In the genomic region with DNA sequence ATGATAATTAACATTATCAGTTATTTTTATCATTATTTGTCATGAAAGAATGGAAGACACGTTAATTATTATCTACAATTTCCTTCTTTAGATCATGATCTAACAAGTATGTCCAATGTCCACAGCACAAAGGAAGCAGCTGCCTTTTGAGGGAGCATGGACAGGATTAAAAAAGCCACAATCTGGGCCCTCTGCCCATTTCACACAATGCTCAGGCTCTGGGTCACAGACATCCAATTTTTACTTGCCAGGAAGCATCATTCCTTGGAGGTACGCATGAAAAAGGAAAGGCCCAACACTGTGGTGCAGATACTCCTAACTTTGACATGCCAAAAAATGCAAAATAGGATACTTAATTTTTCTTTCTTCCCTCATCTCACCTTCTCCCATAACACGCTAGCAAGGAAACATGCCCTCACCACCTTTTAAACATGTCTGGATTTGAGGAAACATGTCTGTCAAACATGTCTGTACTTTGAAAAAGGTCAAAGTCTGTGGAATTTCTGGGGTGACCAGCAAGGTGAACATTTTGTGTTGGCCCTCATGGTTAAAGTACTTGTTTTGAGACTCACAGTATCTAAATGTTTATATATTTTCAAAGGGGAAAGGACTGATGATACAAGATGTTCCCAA, we compare ENCODE assay signal across 10 cellular contexts. TPM values are rescaled to one million over a fixed set of nuclear protein-coding genes. Genes with fewer than 3 reads are reported as not detected.
DNase-seq lines count a peak whose midpoint lies in the region; ATAC-seq and TF ChIP-seq lines count a peak whose summit lies in the region.
"Had no signal": no experiment of that assay in that cellular context is flagged by ENCODE, and none has a peak within 500 bp of the region (broad histone marks: within the 10 kb centered on the region; RNA-seq: fewer than 3 reads in every experiment).

No MANE protein-coding gene starts in this region.

- DNase-seq in GM04503 (ENCODE audit: low read depth) = peak; percentile 85
- DNase-seq in SHP77 treated with DMSO at 0.1 percent for 48 hours (lab: John Stamatoyannopoulos, UW) = peak; percentile 61
- DNase-seq in fibroblast of lung (ENCODE audit: low read depth in 2 of 2) = peak; percentile 86 to 97
- DNase-seq in pons (ENCODE audit: low spot score) = peak; percentile 23
- DNase-seq in activated T-cell treated with anti-CD3 and anti-CD28 coated beads, Interleukin-2, amount 50 U/mL, for 24 hours = no peak

- no peaks in the 10 kb centered on the region for H3K9me3 Mint-ChIP-seq in activated T-cell treated with anti-CD3 and anti-CD28 coated beads, Interleukin-2, amount 50 U/mL, for 24 hours

- no peak overlapping the region for H3K9ac ChIP-seq in fibroblast of lung (ENCODE audit: insufficient read depth, low read length)

- no peaks in the 10 kb centered on the region for H3K27me3 ChIP-seq in fibroblast of lung (ENCODE audit: control insufficient read depth, insufficient read depth, low read length)

- H2AFZ ChIP-seq in fibroblast of lung (ENCODE audit: low read length) = no peak overlapping the region
- H2AFZ ChIP-seq: PC-9 had no signal

- H4K20me1 ChIP-seq in fibroblast of lung (ENCODE audit: control insufficient read depth, extremely low read depth, insufficient read depth, low read length) = no peaks in the 10 kb centered on the region

- H3K27me3 Mint-ChIP-seq in activated T-cell treated with anti-CD3 and anti-CD28 coated beads, Interleukin-2, amount 50 U/mL, for 24 hours = peaks cover 8% of the 10 kb centered on the region
- H3K27me3 Mint-ChIP-seq: activated naive CD8-positive, alpha-beta T cell had no signal

- H3K4me1 Mint-ChIP-seq in activated T-cell treated with anti-CD3 and anti-CD28 coated beads, Interleukin-2, amount 50 U/mL, for 24 hours (ENCODE audit: low read depth) = peaks cover 22% of the 10 kb centered on the region

- H3K4me3 ChIP-seq in fibroblast of lung (replicated peaks in 1 of 4; ENCODE audit: control extremely low read depth in 1 of 4, insufficient read depth in 1 of 4, low read depth in 3 of 4, low read length in 4 of 4) = no peak overlapping the region
- H3K4me3 ChIP-seq: PC-9 had no signal

- peaks cover 7% of the 10 kb centered on the region for H3K79me2 ChIP-seq in fibroblast of lung (ENCODE audit: control insufficient read depth, insufficient read depth, low read length)

- H3K4me3 Mint-ChIP-seq in activated T-cell treated with anti-CD3 and anti-CD28 coated beads, Interleukin-2, amount 50 U/mL, for 24 hours = no peak overlapping the region
- H3K4me3 Mint-ChIP-seq: activated naive CD8-positive, alpha-beta T cell had no signal

- H3K27ac ChIP-seq in fibroblast of lung (ENCODE audit: insufficient read depth, low read length) = peak overlapping the region; percentile 37
- H3K27ac ChIP-seq: PC-9 had no signal

- H3K4me1 ChIP-seq in fibroblast of lung (ENCODE audit: control insufficient read depth, extremely low read depth, insufficient read depth, low read length) = peaks cover 30% of the 10 kb centered on the region

- H3K36me3 ChIP-seq in fibroblast of lung (ENCODE audit: control insufficient read depth, insufficient read depth, low read length) = no peaks in the 10 kb centered on the region

- H3K4me2 ChIP-seq in fibroblast of lung (ENCODE audit: extremely low read depth, insufficient read depth, low read length) = peak overlapping the region; percentile 60
- H3K4me2 ChIP-seq: PC-9 had no signal

- H3K27ac Mint-ChIP-seq in activated T-cell treated with anti-CD3 and anti-CD28 coated beads, Interleukin-2, amount 50 U/mL, for 24 hours = no peak overlapping the region
- H3K27ac Mint-ChIP-seq: activated naive CD8-positive, alpha-beta T cell had no signal

- TF ChIP-seq CTCF in fibroblast of lung (conservative IDR thresholded peaks at IDR 0.05 in 1 of 2, IDR thresholded peaks at IDR 0.05 in 1 of 2; ENCODE audit: low read depth in 1 of 2, low read length in 2 of 2) = no peak

- H3K9me3 ChIP-seq in fibroblast of lung (ENCODE audit: control insufficient read depth, insufficient read depth, low read depth, low read length) = no peaks in the 10 kb centered on the region

- no peaks in the 10 kb centered on the region for H3K36me3 Mint-ChIP-seq in activated T-cell treated with anti-CD3 and anti-CD28 coated beads, Interleukin-2, amount 50 U/mL, for 24 hours (ENCODE audit: low read depth)
- H3K36me3 Mint-ChIP-seq: activated naive CD8-positive, alpha-beta T cell had no signal

- ATAC-seq in GM21423 (IDR thresholded peaks at IDR 0.05; ENCODE audit: unreplicated experiment) = no peak
- ATAC-seq in GM18861 (IDR thresholded peaks at IDR 0.05; ENCODE audit: unreplicated experiment) = no peak
- ATAC-seq in HG03135 (IDR thresholded peaks at IDR 0.05; ENCODE audit: unreplicated experiment) = no peak

RNA-seq across cellular contexts. Expression of a gene that starts 40.0 kb away (rescaled TPM):
- 70.1 and 133 TPM in 2 replicates for total RNA-seq in fibroblast of lung
- 41.7 and 63.3 TPM in 2 replicates for polyA plus RNA-seq in fibroblast of lung
- 56.4 and 92.1 TPM in 2 replicates for polyA plus RNA-seq in fibroblast of lung (2012)
- 7.9 and 15.2 TPM in 2 replicates for polyA minus RNA-seq in fibroblast of lung (ENCODE audit: low replicate concordance)
